9 cellular contexts compared by ENCODE assay signal in genomic region chr18:44803019-44803650, GRCh38.
A peak's percentile ranks its signal among the peaks of the same experiment; 100 is the strongest.
DNase-seq lines count a peak whose midpoint lies in the region; ATAC-seq and TF ChIP-seq lines count a peak whose summit lies in the region.
"Had no signal": no experiment of that assay in that cellular context is flagged by ENCODE, and none has a peak within 500 bp of the region (broad histone marks: within the 10 kb centered on the region; RNA-seq: fewer than 3 reads in every experiment).

No MANE protein-coding gene starts in this region.

- H3K27ac Mint-ChIP-seq in endodermal cell: peak overlapping the region; percentile 67
- H3K27ac Mint-ChIP-seq in naive thymus-derived CD4-positive, alpha-beta T cell: no peak overlapping the region
- H3K27ac Mint-ChIP-seq: naive thymus-derived CD8-positive, alpha-beta T cell had no signal

- TF ChIP-seq CTCF in AG10803 (conservative IDR thresholded peaks at IDR 0.05; ENCODE audit: low read length) (no peak), endodermal cell (conservative IDR thresholded peaks at IDR 0.05) (no peak), foreskin keratinocyte (conservative IDR thresholded peaks at IDR 0.05) (no peak)

- H3K9ac ChIP-seq in HUES6 (ENCODE audit: low read length): no peak overlapping the region
- no peak overlapping the region for H3K9ac ChIP-seq in endodermal cell (ENCODE audit: extremely low read depth, low read length, poor library complexity, severe bottlenecking)

- H3K4me3 Mint-ChIP-seq in endodermal cell: peak overlapping the region; percentile 5
- H3K4me3 Mint-ChIP-seq in naive thymus-derived CD4-positive, alpha-beta T cell: no peak overlapping the region
- H3K4me3 Mint-ChIP-seq: naive thymus-derived CD8-positive, alpha-beta T cell had no signal

- no peak for ATAC-seq in foreskin keratinocyte
- no peak for ATAC-seq in naive thymus-derived CD4-positive, alpha-beta T cell
- ATAC-seq: naive thymus-derived CD8-positive, alpha-beta T cell had no signal

- H3K9me3 ChIP-seq in HUES6 (ENCODE audit: control insufficient read depth, insufficient read depth, low read depth, low read length) (no peaks in the 10 kb centered on the region), endodermal cell (ENCODE audit: control insufficient read depth, low read length) (peaks cover 8% of the 10 kb centered on the region)
- no peaks in the 10 kb centered on the region for H3K9me3 ChIP-seq in naive thymus-derived CD4-positive, alpha-beta T cell (ENCODE audit: control insufficient read depth in 2 of 3, low read length in 3 of 3)

- POLR2A ChIA-PET in naive thymus-derived CD4-positive, alpha-beta T cell (lab: Charles Lee): no interaction called here

- peak overlapping the region; percentile 41; the same call in 1 of the 2 replicates for H3K27ac ChIP-seq in HUES6 (ENCODE audit: low read depth, low read length)
- H3K27ac ChIP-seq in endodermal cell (ENCODE audit: low read depth, low read length): no peak overlapping the region
- no peak overlapping the region for H3K27ac ChIP-seq in foreskin keratinocyte
- H3K27ac ChIP-seq in naive thymus-derived CD4-positive, alpha-beta T cell (ENCODE audit: low read depth, low read length): no peak overlapping the region

- 74 to 77% methylated on average over 5 to 7 of the region's 7 CpGs for WGBS in endodermal cell (ENCODE audit: insufficient coverage in 1 of 2, insufficient read length in 1 of 2), 2 experiments

- peaks cover 11% of the 10 kb centered on the region for H3K36me3 Mint-ChIP-seq in endodermal cell (ENCODE audit: low read depth)
- H3K36me3 Mint-ChIP-seq in naive thymus-derived CD4-positive, alpha-beta T cell: peaks cover 0 to 19% (median 0%) of the 10 kb centered on the region in 5 donors
- H3K36me3 Mint-ChIP-seq: naive thymus-derived CD8-positive, alpha-beta T cell had no signal

- H3K4me1 ChIP-seq in HUES6 (ENCODE audit: control insufficient read depth, insufficient read depth, low read length) (peaks cover 17% of the 10 kb centered on the region), endodermal cell (ENCODE audit: control insufficient read depth, insufficient read depth, low read length) (peaks cover 15% of the 10 kb centered on the region), foreskin keratinocyte (no peaks in the 10 kb centered on the region)
- peaks cover 0 to 18% of the 10 kb centered on the region in 2 donors for H3K4me1 ChIP-seq in naive thymus-derived CD4-positive, alpha-beta T cell (ENCODE audit: control insufficient read depth in 2 of 2, insufficient read depth in 2 of 2, low read length in 2 of 2)

- DNase-seq in AG10803 (ENCODE audit: low read depth) (peak; percentile 61), endodermal cell (peak; percentile 49), myocyte (ENCODE audit: low read depth) (peak; percentile 95), foreskin keratinocyte (no peak), posterior vena cava (ENCODE audit: low spot score) (no peak), NCI-H128 (lab: John Stamatoyannopoulos, UW; ENCODE audit: unreplicated experiment) (no peak)
- no peak for DNase-seq in naive thymus-derived CD4-positive, alpha-beta T cell
- DNase-seq: naive thymus-derived CD8-positive, alpha-beta T cell had no signal

- H3K4me3 ChIP-seq in AG10803 (ENCODE audit: low read length) (no peak overlapping the region), HUES6 (ENCODE audit: low read depth, low read length) (no peak overlapping the region), endodermal cell (ENCODE audit: low read length) (peak overlapping the region; percentile 23)
- no peak overlapping the region for H3K4me3 ChIP-seq in naive thymus-derived CD4-positive, alpha-beta T cell (ENCODE audit: low read length)

- H3K36me3 ChIP-seq in HUES6 (ENCODE audit: control insufficient read depth, insufficient read depth, low read length): no peaks in the 10 kb centered on the region
- H3K36me3 ChIP-seq in endodermal cell (ENCODE audit: control insufficient read depth, insufficient read depth, low read length): peaks cover 12% of the 10 kb centered on the region
- H3K36me3 ChIP-seq in naive thymus-derived CD4-positive, alpha-beta T cell (ENCODE audit: control insufficient read depth in 2 of 3, insufficient read depth in 3 of 3, low read length in 3 of 3): no peaks in the 10 kb centered on the region

- no peaks in the 10 kb centered on the region for H3K27me3 Mint-ChIP-seq in endodermal cell (ENCODE audit: insufficient read depth)
- H3K27me3 Mint-ChIP-seq in naive thymus-derived CD4-positive, alpha-beta T cell: peaks cover under 1 to 7% (median 2%) of the 10 kb centered on the region in 5 donors

- intact Hi-C loops in posterior vena cava (cut with DNase I): loop anchor here in 1 of 2 donors (10.0 kb wide), 1 partner anchor 82 kb away; no protein-coding TSS in a partner anchor
- intact Hi-C loops in naive thymus-derived CD4-positive, alpha-beta T cell (cut with micrococcal nuclease): no loop called here

- CTCF ChIA-PET in naive thymus-derived CD4-positive, alpha-beta T cell (lab: Charles Lee): no interaction called here

- H3K4me1 Mint-ChIP-seq in endodermal cell: peaks cover 56% of the 10 kb centered on the region
- peaks cover 0 to 51% (median 0%) of the 10 kb centered on the region in 7 donors for H3K4me1 Mint-ChIP-seq in naive thymus-derived CD4-positive, alpha-beta T cell

- peaks cover 7% of the 10 kb centered on the region for H3K9me3 Mint-ChIP-seq in endodermal cell
- peaks cover 0 to 10% (median 0%) of the 10 kb centered on the region in 11 donors for H3K9me3 Mint-ChIP-seq in naive thymus-derived CD4-positive, alpha-beta T cell

- H3K27me3 ChIP-seq in HUES6 (ENCODE audit: control insufficient read depth, insufficient read depth, low read length) (no peaks in the 10 kb centered on the region), endodermal cell (ENCODE audit: control insufficient read depth, insufficient read depth, low read length, poor library complexity, severe bottlenecking) (no peaks in the 10 kb centered on the region), foreskin keratinocyte (no peaks in the 10 kb centered on the region)
- H3K27me3 ChIP-seq in naive thymus-derived CD4-positive, alpha-beta T cell (ENCODE audit: control insufficient read depth in 2 of 2, insufficient read depth in 2 of 2, low read length in 2 of 2): no peaks in the 10 kb centered on the region

Comparison
In these comparisons a context has a peak if more than half of its experiments do, and no peak if none do; other contexts are left out.
1. DNase-seq: peak in AG10803 (single experiment), endodermal cell (single experiment) and myocyte (single experiment); none in foreskin keratinocyte (0 of 2), posterior vena cava (single experiment), naive thymus-derived CD4-positive, alpha-beta T cell (0 of 9) and NCI-H128 (single experiment).